8 cellular contexts compared by ENCODE assay signal in the genomic region with DNA sequence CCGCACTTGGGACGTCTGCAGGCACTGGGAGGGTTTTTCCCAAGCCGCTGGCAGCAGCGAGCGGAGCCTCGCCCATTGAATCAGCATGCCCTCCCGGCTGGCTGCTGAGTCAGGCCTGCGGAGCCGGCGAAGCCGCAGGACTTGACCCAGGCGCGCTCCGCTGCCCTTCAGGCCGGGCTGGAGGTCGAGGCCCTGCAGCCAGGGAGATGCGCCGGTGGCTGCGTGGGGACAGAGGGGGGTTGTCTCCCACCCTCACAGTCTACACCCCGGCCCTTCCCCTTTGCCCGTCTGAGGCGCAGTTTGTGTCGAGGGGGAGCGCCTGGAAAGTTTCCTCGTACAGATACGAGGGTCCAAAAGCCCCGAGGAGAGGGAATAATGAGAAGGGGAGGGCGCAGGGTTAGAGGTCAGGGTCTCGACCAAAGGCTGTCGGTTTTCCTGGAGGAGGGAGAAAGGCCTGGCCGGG. TPM values are rescaled to one million over a fixed set of nuclear protein-coding genes. Genes with fewer than 3 reads are reported as not detected.
A peak's percentile ranks its signal among the peaks of the same experiment; 100 is the strongest.
DNase-seq lines count a peak whose midpoint lies in the region; ATAC-seq lines count a peak whose summit lies in the region.

No MANE protein-coding gene starts in this region.

- H3K27ac ChIP-seq in HUES48 (ENCODE audit: low read depth, low read length): peak overlapping the region; percentile 87

- CTCF ChIA-PET in activated CD8-positive, alpha-beta T cell treated with anti-CD3 and anti-CD28 coated beads, Interleukin-2, amount 10 ng/mL, durations not matched to agents 7 days and 5 days (lab: Charles Lee): no interaction called here

- H3K9me3 Mint-ChIP-seq in activated CD8-positive, alpha-beta T cell treated with anti-CD3 and anti-CD28 coated beads, Interleukin-2, amount 10 ng/mL, durations not matched to agents 7 days and 5 days (ENCODE audit: insufficient read depth): no peaks in the 10 kb centered on the region
- H3K9me3 Mint-ChIP-seq in naive thymus-derived CD8-positive, alpha-beta T cell: no peaks in the 10 kb centered on the region

- peaks cover 14% of the 10 kb centered on the region; the same call in 1 of the 2 replicates for H3K4me1 ChIP-seq in HUES48 (ENCODE audit: control insufficient read depth, insufficient read depth, low read length)

- H3K9me3 ChIP-seq in HUES48 (ENCODE audit: control insufficient read depth, insufficient read depth, low read length): no peaks in the 10 kb centered on the region

- peaks cover 45% of the 10 kb centered on the region for H3K4me1 Mint-ChIP-seq in activated CD8-positive, alpha-beta T cell treated with anti-CD3 and anti-CD28 coated beads, Interleukin-2, amount 10 ng/mL, durations not matched to agents 7 days and 5 days (ENCODE audit: low read depth)
- peaks cover 10 to 69% (median 40%) of the 10 kb centered on the region in 4 donors for H3K4me1 Mint-ChIP-seq in naive thymus-derived CD8-positive, alpha-beta T cell

- peak overlapping the region; percentile 86 for H3K27ac Mint-ChIP-seq in activated CD8-positive, alpha-beta T cell treated with anti-CD3 and anti-CD28 coated beads, Interleukin-2, amount 10 ng/mL, durations not matched to agents 7 days and 5 days
- H3K27ac Mint-ChIP-seq in naive thymus-derived CD8-positive, alpha-beta T cell: peak overlapping the region; percentile 66 to 91 (median 84)

- peak; percentile 94 for DNase-seq in ELR (ENCODE audit: low read depth)
- DNase-seq in activated CD8-positive, alpha-beta T cell treated with anti-CD3 and anti-CD28 coated beads, Interleukin-2, amount 10 ng/mL, durations not matched to agents 7 days and 5 days: no peak
- peak; percentile 52 for DNase-seq in fibroblast of the conjunctiva (ENCODE audit: low read depth)
- DNase-seq in naive thymus-derived CD8-positive, alpha-beta T cell: peak in 2 of 10 donors; percentile 22 to 24
- no peak for DNase-seq in NCI-H345 treated with DMSO at 0.1 percent for 48 hours (lab: John Stamatoyannopoulos, UW; ENCODE audit: unreplicated experiment)

- peak overlapping the region; percentile 69 for H3K9ac ChIP-seq in HUES48 (ENCODE audit: low read depth, low read length)

- ATAC-seq in activated CD8-positive, alpha-beta T cell treated with anti-CD3 and anti-CD28 coated beads, Interleukin-2, amount 10 ng/mL, durations not matched to agents 7 days and 5 days: no peak
- ATAC-seq in naive thymus-derived CD8-positive, alpha-beta T cell: no peak
- no peak for ATAC-seq in HG03280 (IDR thresholded peaks at IDR 0.05; ENCODE audit: unreplicated experiment)
- ATAC-seq in GM21576 (IDR thresholded peaks at IDR 0.05; ENCODE audit: unreplicated experiment): no peak

- POLR2A ChIA-PET in activated CD8-positive, alpha-beta T cell treated with anti-CD3 and anti-CD28 coated beads, Interleukin-2, amount 10 ng/mL, durations not matched to agents 7 days and 5 days (lab: Charles Lee): interaction anchor here (0.7 to 2.1 kb wide), 5 partner anchors 19 to 196 kb away, joined by 3 to 10 read pairs (median 3); partner anchors contain the start of genes BAG5, COA8 and XRCC3
- POLR2A ChIA-PET in naive thymus-derived CD8-positive, alpha-beta T cell (lab: Charles Lee): interaction anchor here (0.5 to 1.8 kb wide), 8 partner anchors 9 to 294 kb away, joined by 3 to 12 read pairs (median 4); partner anchors contain the start of genes BAG5, COA8, EIF5 and XRCC3

- no peaks in the 10 kb centered on the region for H3K27me3 ChIP-seq in HUES48 (ENCODE audit: control insufficient read depth, insufficient read depth, low read length)

- H3K27me3 Mint-ChIP-seq in activated CD8-positive, alpha-beta T cell treated with anti-CD3 and anti-CD28 coated beads, Interleukin-2, amount 10 ng/mL, durations not matched to agents 7 days and 5 days (ENCODE audit: low read depth): peaks cover 3% of the 10 kb centered on the region
- no peaks in the 10 kb centered on the region for H3K27me3 Mint-ChIP-seq in naive thymus-derived CD8-positive, alpha-beta T cell

- H3K4me3 Mint-ChIP-seq in activated CD8-positive, alpha-beta T cell treated with anti-CD3 and anti-CD28 coated beads, Interleukin-2, amount 10 ng/mL, durations not matched to agents 7 days and 5 days: peak overlapping the region; percentile 77
- H3K4me3 Mint-ChIP-seq in naive thymus-derived CD8-positive, alpha-beta T cell: peak overlapping the region; percentile 76 to 92 (median 84)

- H3K4me3 ChIP-seq in HUES48 (ENCODE audit: low read depth, low read length): peak overlapping the region; percentile 73

- H3K36me3 Mint-ChIP-seq in activated CD8-positive, alpha-beta T cell treated with anti-CD3 and anti-CD28 coated beads, Interleukin-2, amount 10 ng/mL, durations not matched to agents 7 days and 5 days (ENCODE audit: low read depth): peaks cover 6% of the 10 kb centered on the region
- H3K36me3 Mint-ChIP-seq in naive thymus-derived CD8-positive, alpha-beta T cell: peaks cover 0 to 7% (median 0%) of the 10 kb centered on the region in 3 donors

- H3K36me3 ChIP-seq in HUES48 (ENCODE audit: control insufficient read depth, insufficient read depth, low read length): peaks cover 8% of the 10 kb centered on the region; the same call in 1 of the 2 replicates

RNA-seq across cellular contexts. Expression of gene KLC1, which starts 0.8 kb away (rescaled TPM):
- total RNA-seq in activated CD8-positive, alpha-beta T cell treated with anti-CD3 and anti-CD28 coated beads, Interleukin-2, amount 10 ng/mL, durations not matched to agents 7 days and 5 days: 100 to 1,000 TPM; 137 to 140 TPM
- total RNA-seq in naive thymus-derived CD8-positive, alpha-beta T cell: 100 to 1,000 TPM; 242 to 252 TPM
- polyA plus RNA-seq in naive thymus-derived CD8-positive, alpha-beta T cell: 10 to 100 TPM; 50.7 to 73.3 (median 58.2) TPM

Comparison
In these comparisons a context has a peak if more than half of its experiments do, and no peak if none do; other contexts are left out.
1. DNase-seq: peak in ELR (single experiment) and fibroblast of the conjunctiva (single experiment); none in activated CD8-positive, alpha-beta T cell treated with anti-CD3 and anti-CD28 coated beads, Interleukin-2, amount 10 ng/mL, durations not matched to agents 7 days and 5 days (single experiment) and NCI-H345 treated with DMSO at 0.1 percent for 48 hours (single experiment).